ENCODE assay signal across 23 cellular contexts in the genomic region with DNA sequence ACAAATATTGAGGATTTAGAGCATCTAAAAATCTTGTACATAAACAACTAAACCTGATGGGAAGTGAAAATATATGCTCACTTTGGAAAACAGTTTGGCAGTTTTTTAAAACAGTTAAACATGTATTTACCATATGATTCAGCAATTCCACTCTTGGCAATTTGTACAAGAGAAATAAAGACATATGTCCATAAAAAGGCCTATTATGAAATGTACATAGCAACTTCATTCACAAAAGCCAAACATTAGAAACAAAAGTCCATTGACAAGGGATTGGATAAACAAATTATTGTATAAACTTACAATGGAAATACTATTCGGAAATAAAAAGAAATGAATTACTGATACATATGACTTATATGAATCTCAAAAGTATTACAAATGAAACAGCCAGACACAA.
DNase-seq lines count a peak whose midpoint lies in the region; TF ChIP-seq lines count a peak whose summit lies in the region.
"Had no signal": no experiment of that assay in that cellular context is flagged by ENCODE, and none has a peak within 500 bp of the region (broad histone marks: within the 10 kb centered on the region; RNA-seq: fewer than 3 reads in every experiment).

No MANE protein-coding gene starts in this region.

- H3K9me3 ChIP-seq in effector memory CD4-positive, alpha-beta T cell (ENCODE audit: control insufficient read depth, low read length), result no peaks in the 10 kb centered on the region
- H3K9me3 ChIP-seq: BLaER1 treated with 17β-estradiol and CSF1 and Interleukin-3, amounts not matched to agents 10 nM and 100 nM; SK-N-SH had no signal

- no peaks in the 10 kb centered on the region for H3K4me1 ChIP-seq in effector memory CD4-positive, alpha-beta T cell (ENCODE audit: control insufficient read depth, insufficient read depth, low read length, poor library complexity, severe bottlenecking)
- H3K4me1 ChIP-seq: BLaER1 treated with 17β-estradiol and CSF1 and Interleukin-3, amounts not matched to agents 10 nM and 100 nM had no signal

- no peaks in the 10 kb centered on the region for H3K27me3 ChIP-seq in effector memory CD4-positive, alpha-beta T cell (replicated peaks; ENCODE audit: control insufficient read depth, insufficient read depth, low read length, poor library complexity, severe bottlenecking)
- H3K27me3 ChIP-seq: BLaER1 treated with 17β-estradiol and CSF1 and Interleukin-3, amounts not matched to agents 10 nM and 100 nM had no signal

- H3K27me3 Mint-ChIP-seq in glutamatergic neuron (ENCODE audit: unreplicated experiment), result no peaks in the 10 kb centered on the region
- H3K27me3 Mint-ChIP-seq: CD4-positive, alpha-beta memory T cell had no signal

- peaks cover 1% of the 10 kb centered on the region for H3K9me3 Mint-ChIP-seq in glutamatergic neuron (ENCODE audit: unreplicated experiment)

- no peaks in the 10 kb centered on the region for H3K4me1 Mint-ChIP-seq in glutamatergic neuron (ENCODE audit: low read depth, unreplicated experiment)
- H3K4me1 Mint-ChIP-seq: CD4-positive, alpha-beta memory T cell had no signal

- DNase-seq in COLO829 (ENCODE audit: low spot score), result peak; percentile 37
- DNase-seq in NCI-H1930 (lab: John Stamatoyannopoulos, UW), result peak; percentile 19 to 64
- DNase-seq in NCI-H774 (lab: John Stamatoyannopoulos, UW), result peak; percentile 72
- DNase-seq in foreskin melanocyte, result peak; percentile 91
- DNase-seq in mucosa of gallbladder (ENCODE audit: low spot score), result no peak
- no peak for DNase-seq in glutamatergic neuron
- no peak for DNase-seq in effector memory CD4-positive, alpha-beta T cell
- DNase-seq in HUDEP-2 (lab: John Stamatoyannopoulos, UW; ENCODE audit: unreplicated experiment in 76 of 76), result no peak
- DNase-seq: 8988T; Calu3; CD4-positive, alpha-beta memory T cell; DMS79; H7; Kasumi-1; NCI-H2029 treated with DMSO at 0.1 percent for 48 hours; NCI-H446 treated with DMSO at 0.1 percent for 48 hours; NCI-H526 treated with DMSO at 0.1 percent for 48 hours; RPMI8226; SHP77; SK-N-SH; T-helper 2 cell had no signal

- H3K27ac ChIP-seq in effector memory CD4-positive, alpha-beta T cell (ENCODE audit: insufficient read depth, low read length, poor library complexity, severe bottlenecking), result no peak overlapping the region
- H3K27ac ChIP-seq: BLaER1 treated with 17β-estradiol and CSF1 and Interleukin-3, amounts not matched to agents 10 nM and 100 nM had no signal

- no peak overlapping the region for H3K27ac Mint-ChIP-seq in glutamatergic neuron (ENCODE audit: unreplicated experiment)
- H3K27ac Mint-ChIP-seq: CD4-positive, alpha-beta memory T cell had no signal

- H3K36me3 ChIP-seq in effector memory CD4-positive, alpha-beta T cell (ENCODE audit: control insufficient read depth, insufficient read depth, low read length), result no peaks in the 10 kb centered on the region
- H3K36me3 ChIP-seq: BLaER1 treated with 17β-estradiol and CSF1 and Interleukin-3, amounts not matched to agents 10 nM and 100 nM had no signal

- no peak overlapping the region for H3K4me3 Mint-ChIP-seq in glutamatergic neuron (ENCODE audit: unreplicated experiment)
- H3K4me3 Mint-ChIP-seq: CD4-positive, alpha-beta memory T cell had no signal

- no peak for TF ChIP-seq CTCF in glutamatergic neuron (IDR thresholded peaks at IDR 0.05; ENCODE audit: partially characterized antibody, unreplicated experiment)

- no peaks in the 10 kb centered on the region for H3K36me3 Mint-ChIP-seq in glutamatergic neuron (ENCODE audit: unreplicated experiment)
- H3K36me3 Mint-ChIP-seq: CD4-positive, alpha-beta memory T cell had no signal

- no peak overlapping the region for H3K4me3 ChIP-seq in effector memory CD4-positive, alpha-beta T cell (ENCODE audit: insufficient read depth, low read depth, low read length, poor library complexity, severe bottlenecking)
- H3K4me3 ChIP-seq: BLaER1 treated with 17β-estradiol and CSF1 and Interleukin-3, amounts not matched to agents 10 nM and 100 nM; GM12878 had no signal

Comparison
In these comparisons a context has a peak if more than half of its experiments do, and no peak if none do; other contexts are left out.
1. DNase-seq: peak in COLO829 (single experiment), NCI-H1930 (2 of 2), NCI-H774 (single experiment) and foreskin melanocyte (single experiment); none in mucosa of gallbladder (single experiment), glutamatergic neuron (single experiment), effector memory CD4-positive, alpha-beta T cell (0 of 3) and HUDEP-2 (0 of 76).